Comparison of ENCODE assay signal across 21 cellular contexts in genomic region chr22:42417645-42418303, GRCh38. TPM values are rescaled to one million over a fixed set of nuclear protein-coding genes. Genes with fewer than 3 reads are reported as not detected.
"Had no signal": no experiment of that assay in that cellular context is flagged by ENCODE, and none has a peak within 500 bp of the region (broad histone marks: within the 10 kb centered on the region; RNA-seq: fewer than 3 reads in every experiment).

No MANE protein-coding gene starts in this region.

- H3K27ac ChIP-seq: esophagus muscularis mucosa, gastroesophageal sphincter, heart left ventricle, sigmoid colon, WERI-Rb-1 had no signal

- DNase-seq: activated CD4-positive, alpha-beta T cell treated with anti-CD3 and anti-CD28 coated beads for 1 hour; activated gamma-delta T cell treated with Interleukin-2 at 50 U/mL for 16 hours; activated T-cell treated with anti-CD3 and anti-CD28 coated beads, Interleukin-2, amount 50 U/mL, for 72 hours; dermis blood vessel endothelial cell; effector memory CD4-positive, alpha-beta T cell; heart left ventricle; immature natural killer cell; left ventricle myocardium superior; naive thymus-derived CD4-positive, alpha-beta T cell; nucleus accumbens; sigmoid colon; stimulated activated CD4-positive, alpha-beta T cell treated with anti-CD3 and anti-CD28 coated beads, Interleukin-4, amount 100 ng/mL, for 4 hours; stimulated activated naive CD4-positive, alpha-beta T cell; T-helper 17 cell; WERI-Rb-1 had no signal

- H3K27me3 ChIP-seq: gastroesophageal sphincter, sigmoid colon had no signal

- H3K9me3 Mint-ChIP-seq: activated T-cell treated with anti-CD3 and anti-CD28 coated beads, Interleukin-2, amount 50 U/mL, for 72 hours; immature natural killer cell; memory B cell; naive thymus-derived CD4-positive, alpha-beta T cell had no signal

- ATAC-seq: activated T-cell treated with anti-CD3 and anti-CD28 coated beads, Interleukin-2, amount 50 U/mL, for 72 hours; gastroesophageal sphincter; left ventricle myocardium superior; naive thymus-derived CD4-positive, alpha-beta T cell; T-helper 17 cell had no signal

- H3K36me3 Mint-ChIP-seq: activated naive CD8-positive, alpha-beta T cell; immature natural killer cell; memory B cell; naive thymus-derived CD4-positive, alpha-beta T cell had no signal

- H3K4me1 Mint-ChIP-seq: immature natural killer cell had no signal

- H3K4me3 Mint-ChIP-seq: activated naive CD8-positive, alpha-beta T cell; activated T-cell treated with anti-CD3 and anti-CD28 coated beads, Interleukin-2, amount 50 U/mL, for 72 hours; immature natural killer cell; memory B cell; naive thymus-derived CD4-positive, alpha-beta T cell; T-helper 17 cell had no signal

- H3K4me3 ChIP-seq: esophagus muscularis mucosa, gastroesophageal sphincter, heart left ventricle, sigmoid colon had no signal

- H3K9me3 ChIP-seq: esophagus muscularis mucosa, gastroesophageal sphincter, heart left ventricle, sigmoid colon had no signal

- FAIRE-seq: endothelial cell of umbilical vein had no signal

- H3K36me3 ChIP-seq: esophagus muscularis mucosa, gastroesophageal sphincter, heart left ventricle, sigmoid colon, WERI-Rb-1 had no signal

- H3K27ac Mint-ChIP-seq: activated naive CD8-positive, alpha-beta T cell; activated T-cell treated with anti-CD3 and anti-CD28 coated beads, Interleukin-2, amount 50 U/mL, for 72 hours; immature natural killer cell; memory B cell; naive thymus-derived CD4-positive, alpha-beta T cell; T-helper 17 cell had no signal

RNA-seq across cellular contexts. Expression of gene NFAM1, which starts 14.4 kb away (rescaled TPM):
- total RNA-seq: chondrocyte, dermis blood vessel endothelial cell, endothelial cell of umbilical vein had no signal
- polyA plus RNA-seq: endothelial cell of umbilical vein had no signal
